In the genomic region with DNA sequence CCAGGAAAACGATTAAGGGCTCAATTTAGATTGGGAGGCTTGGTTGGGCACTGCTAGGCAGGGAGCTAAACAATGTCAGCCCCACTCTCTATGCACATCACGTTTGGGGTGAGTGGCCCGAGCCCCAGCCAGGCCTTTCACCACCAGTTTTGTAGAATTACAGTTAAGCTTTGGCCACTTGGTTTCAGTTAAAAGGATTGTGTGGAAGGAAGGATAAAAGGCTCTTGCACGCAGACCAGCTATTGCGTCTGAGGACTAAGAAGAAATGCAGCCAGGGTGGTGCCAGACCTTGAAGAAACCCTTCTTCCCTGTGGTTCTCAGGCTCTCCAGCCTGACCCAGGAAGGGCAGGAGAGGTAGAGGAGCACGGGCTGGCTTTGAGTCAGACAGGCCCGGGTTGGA, we compare ENCODE assay signal across 23 cellular contexts.
DNase-seq lines count a peak whose midpoint lies in the region; TF ChIP-seq lines count a peak whose summit lies in the region.
"Had no signal": no experiment of that assay in that cellular context is flagged by ENCODE, and none has a peak within 500 bp of the region (broad histone marks: within the 10 kb centered on the region; RNA-seq: fewer than 3 reads in every experiment).

No MANE protein-coding gene starts in this region.

- intact Hi-C loops in ascending aorta (cut with DNase I) = loop anchor here (10.0 kb wide), 1 partner anchor 84 kb away; no protein-coding TSS in a partner anchor
- intact Hi-C loops in esophagus muscularis mucosa (cut with DNase I) = no loop called here
- intact Hi-C loops in prostate gland (cut with DNase I) = no loop called here

- H3K4me1 ChIP-seq in hepatocyte (ENCODE audit: insufficient read depth) = peaks cover 7% of the 10 kb centered on the region
- no peaks in the 10 kb centered on the region for H3K4me1 ChIP-seq in osteoblast (ENCODE audit: insufficient read depth, low read length)
- no peaks in the 10 kb centered on the region for H3K4me1 ChIP-seq in ascending aorta
- no peaks in the 10 kb centered on the region for H3K4me1 ChIP-seq in esophagus muscularis mucosa
- H3K4me1 ChIP-seq in prostate gland (replicated peaks) = no peaks in the 10 kb centered on the region
- H3K4me1 ChIP-seq: A549 had no signal

- no peaks in the 10 kb centered on the region for H4K20me1 ChIP-seq in hepatocyte (ENCODE audit: insufficient read depth, poor library complexity, severe bottlenecking)
- H4K20me1 ChIP-seq in osteoblast (ENCODE audit: insufficient read depth, low read length) = no peaks in the 10 kb centered on the region

- H3K36me3 ChIP-seq in hepatocyte (replicated peaks; ENCODE audit: insufficient read depth, low read depth) (no peaks in the 10 kb centered on the region), osteoblast (ENCODE audit: insufficient read depth, low read length) (no peaks in the 10 kb centered on the region), ascending aorta (no peaks in the 10 kb centered on the region), esophagus muscularis mucosa (no peaks in the 10 kb centered on the region), prostate gland (no peaks in the 10 kb centered on the region)
- H3K36me3 ChIP-seq: lower lobe of right lung, spleen, stomach, upper lobe of right lung had no signal

- no peaks in the 10 kb centered on the region for H3K9me2 ChIP-seq in hepatocyte (replicated peaks; ENCODE audit: insufficient read depth)

- H3K27ac ChIP-seq in hepatocyte = peak overlapping the region; percentile 56
- no peak overlapping the region for H3K27ac ChIP-seq in osteoblast (ENCODE audit: low read depth, low read length)
- no peak overlapping the region for H3K27ac ChIP-seq in ascending aorta
- H3K27ac ChIP-seq in esophagus muscularis mucosa (replicated peaks in 1 of 4) = no peak overlapping the region
- no peak overlapping the region for H3K27ac ChIP-seq in prostate gland
- H3K27ac ChIP-seq: A549, C4-2B, lower lobe of right lung, RWPE1, spleen, upper lobe of right lung had no signal

- whole genome bisulfite sequencing in hepatocyte (ENCODE audit: low lambda C conversion rate, missing lambda C conversion rate) = 74% methylated on average over 7 of the region's 7 CpGs
- WGBS in esophagus muscularis mucosa = 75% methylated on average over 7 of the region's 7 CpGs
- WGBS in prostate gland = 64% methylated on average over 7 of the region's 7 CpGs

- H3K27me3 ChIP-seq in hepatocyte = no peaks in the 10 kb centered on the region
- H3K27me3 ChIP-seq in osteoblast (ENCODE audit: insufficient read depth, low read length) = no peaks in the 10 kb centered on the region
- no peaks in the 10 kb centered on the region for H3K27me3 ChIP-seq in ascending aorta
- no peaks in the 10 kb centered on the region for H3K27me3 ChIP-seq in esophagus muscularis mucosa
- no peaks in the 10 kb centered on the region for H3K27me3 ChIP-seq in prostate gland (replicated peaks; ENCODE audit: insufficient read depth)
- H3K27me3 ChIP-seq: spleen, stomach, upper lobe of right lung had no signal

- H2AFZ ChIP-seq in hepatocyte = no peak overlapping the region
- H2AFZ ChIP-seq in osteoblast (ENCODE audit: low read length) = peak overlapping the region; percentile 29

- no peak for TF ChIP-seq EP300 in esophagus muscularis mucosa (IDR thresholded peaks at IDR 0.05)

- no peak for TF ChIP-seq CTCF in hepatocyte (IDR thresholded peaks at IDR 0.05; ENCODE audit: poor library complexity)
- TF ChIP-seq CTCF in osteoblast (IDR thresholded peaks at IDR 0.05; ENCODE audit: extremely low read depth, low read depth, low read length) = no peak
- no peak for TF ChIP-seq CTCF in ascending aorta (IDR thresholded peaks at IDR 0.05)
- no peak for TF ChIP-seq CTCF in esophagus muscularis mucosa (IDR thresholded peaks at IDR 0.05)
- TF ChIP-seq CTCF in prostate gland (IDR thresholded peaks at IDR 0.05) = no peak

- H3K4me3 ChIP-seq in hepatocyte (no peak overlapping the region), osteoblast (ENCODE audit: insufficient read depth, low read length) (no peak overlapping the region), ascending aorta (no peak overlapping the region), esophagus muscularis mucosa (no peak overlapping the region), prostate gland (no peak overlapping the region)
- H3K4me3 ChIP-seq: A549, lower lobe of right lung, spleen, stomach, upper lobe of right lung had no signal

- no peaks in the 10 kb centered on the region for H3K79me2 ChIP-seq in hepatocyte
- no peaks in the 10 kb centered on the region for H3K79me2 ChIP-seq in osteoblast (ENCODE audit: insufficient read depth, low read length)

- DNase-seq in Ammon's horn (ENCODE audit: low spot score) (peak; percentile 76), anterior cingulate cortex (lab: John Stamatoyannopoulos, UW) (peak in 50 of 58 donors; percentile 8 to 95 (median 60)), hepatocyte (ENCODE audit: low spot score) (no peak), osteoblast (ENCODE audit: insufficient read length, low spot score, missing footprints) (no peak), ascending aorta (ENCODE audit: low spot score in 2 of 2) (no peak), islet precursor cell (no peak), esophagus muscularis mucosa (ENCODE audit: extremely low spot score) (no peak), prostate gland (ENCODE audit: low spot score) (no peak)
- DNase-seq: activated B cell treated with CpG ODN at 0.5 μM for 24 hours; activated CD8-positive, alpha-beta T cell treated with anti-CD3 and anti-CD28 coated beads for 36 hours; activated T-cell treated with anti-CD3 and anti-CD28 coated beads, Interleukin-2, amount 50 U/mL, for 1 hour; aorta; lower lobe of right lung; NCI-H1105; NCI-H2081; NCI-H526; spleen; stimulated activated CD4-positive, alpha-beta T cell treated with anti-CD3 and anti-CD28 coated beads, Interleukin-4, amount 100 ng/mL, for 24 hours; stomach; upper lobe of right lung had no signal

- TF ChIP-seq POLR2A in esophagus muscularis mucosa (IDR thresholded peaks at IDR 0.05; ENCODE audit: low read depth) (no peak), prostate gland (IDR thresholded peaks at IDR 0.05) (no peak)

- H3K4me2 ChIP-seq in hepatocyte (no peak overlapping the region), osteoblast (ENCODE audit: insufficient read depth, low read length) (no peak overlapping the region)
- H3K4me2 ChIP-seq: A549 had no signal

- H3K9me3 ChIP-seq in hepatocyte (ENCODE audit: low read depth) = no peaks in the 10 kb centered on the region
- H3K9me3 ChIP-seq in osteoblast (ENCODE audit: low read depth, low read length) = no peaks in the 10 kb centered on the region
- H3K9me3 ChIP-seq in ascending aorta = no peaks in the 10 kb centered on the region
- no peaks in the 10 kb centered on the region for H3K9me3 ChIP-seq in esophagus muscularis mucosa
- no peaks in the 10 kb centered on the region for H3K9me3 ChIP-seq in prostate gland
- H3K9me3 ChIP-seq: A549, lower lobe of right lung, spleen, stomach, upper lobe of right lung had no signal

Comparison
In these comparisons a context has a peak if more than half of its experiments do, and no peak if none do; other contexts are left out.
1. DNase-seq: peak in Ammon's horn (single experiment) and anterior cingulate cortex (50 of 58); none in hepatocyte (single experiment), osteoblast (single experiment), ascending aorta (0 of 2), islet precursor cell (single experiment), esophagus muscularis mucosa (single experiment) and prostate gland (single experiment).